Comparison of ENCODE assay signal across 25 cellular contexts in the genomic region with DNA sequence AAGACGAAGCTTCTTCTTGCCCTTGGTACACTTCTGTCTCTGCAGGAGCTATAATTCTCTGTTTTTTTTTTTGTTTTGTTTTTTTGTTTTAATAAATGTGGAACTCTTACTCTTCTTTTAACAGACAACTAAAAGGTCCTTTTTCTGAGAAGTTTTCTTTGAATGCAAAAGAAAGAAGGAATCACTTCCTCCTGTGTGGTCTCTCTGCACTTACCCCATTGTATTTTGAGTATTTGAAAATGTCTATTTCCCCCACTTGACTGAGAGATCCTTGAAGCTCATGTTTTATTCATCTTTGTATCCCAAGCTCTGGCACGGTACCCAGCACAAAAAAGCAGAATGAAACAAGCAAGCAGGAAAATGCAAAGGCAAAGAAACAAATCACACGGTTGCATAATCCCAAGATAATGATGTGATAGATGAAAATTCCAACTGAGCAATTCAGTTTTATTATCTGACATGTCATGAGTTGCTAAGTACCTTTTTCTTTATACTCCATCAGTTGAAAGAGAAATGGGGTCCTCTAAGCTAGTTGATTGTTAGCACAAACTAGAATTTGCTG.
DNase-seq lines count a peak whose midpoint lies in the region; TF ChIP-seq lines count a peak whose summit lies in the region.
"Had no signal": no experiment of that assay in that cellular context is flagged by ENCODE, and none has a peak within 500 bp of the region (broad histone marks: within the 10 kb centered on the region; RNA-seq: fewer than 3 reads in every experiment).

No MANE protein-coding gene starts in this region.

- H3K27ac ChIP-seq in fibroblast of lung (ENCODE audit: insufficient read depth, low read length), result no peak overlapping the region
- no peak overlapping the region for H3K27ac ChIP-seq in effector memory CD4-positive, alpha-beta T cell (ENCODE audit: insufficient read depth, low read length, poor library complexity, severe bottlenecking)
- H3K27ac ChIP-seq: cardiac muscle cell, heart left ventricle, HL-60 had no signal

- no peak overlapping the region for H3K9ac ChIP-seq in fibroblast of lung (ENCODE audit: insufficient read depth, low read length)

- DNase-seq in CD1c-positive myeloid dendritic cell (ENCODE audit: extremely low spot score) (peak; percentile 22), NCI-H345 (lab: John Stamatoyannopoulos, UW) (peak; percentile 35), fibroblast of lung (ENCODE audit: low read depth in 2 of 2) (peak; percentile 8 to 19), KG1 (lab: John Stamatoyannopoulos, UW) (no peak), NCI-H748 (lab: John Stamatoyannopoulos, UW; ENCODE audit: unreplicated experiment) (no peak)
- DNase-seq in effector memory CD4-positive, alpha-beta T cell, result no peak
- no peak for DNase-seq in activated effector memory CD4-positive, alpha-beta T cell treated with anti-CD3 and anti-CD28 coated beads, Interleukin-2, amount 50 U/mL, for 16 hours
- DNase-seq: activated CD4-positive, alpha-beta T cell treated with anti-CD3 and anti-CD28 coated beads for 36 hours; activated naive CD4-positive, alpha-beta T cell; activated T-cell treated with anti-CD3 and anti-CD28 coated beads, Interleukin-2, amount 50 U/mL, for 24 hours; Caco-2; cortex of kidney; DMS79 treated with DMSO at 0.1 percent for 48 hours; HCEC 1CT; heart left ventricle; left colon; NCI-H187; NCI-H446; occipital lobe; stimulated activated CD4-positive, alpha-beta T cell treated with anti-CD3 and anti-CD28 coated beads, Interleukin-2, amount 100 ng/mL, for 24 hours; T-helper 17 cell had no signal

- H2AFZ ChIP-seq in fibroblast of lung (ENCODE audit: low read length), result no peak overlapping the region
- H2AFZ ChIP-seq in neuron (ENCODE audit: low read depth, low read length), result peak overlapping the region; percentile 62

- no peak overlapping the region for H3K4me2 ChIP-seq in fibroblast of lung (ENCODE audit: extremely low read depth, insufficient read depth, low read length)
- H3K4me2 ChIP-seq: smooth muscle cell had no signal

- H3K36me3 ChIP-seq in fibroblast of lung (ENCODE audit: control insufficient read depth, insufficient read depth, low read length) (no peaks in the 10 kb centered on the region), neuron (ENCODE audit: insufficient read depth, low read length) (no peaks in the 10 kb centered on the region)
- H3K36me3 ChIP-seq in effector memory CD4-positive, alpha-beta T cell (ENCODE audit: control insufficient read depth, insufficient read depth, low read length), result no peaks in the 10 kb centered on the region
- H3K36me3 ChIP-seq: cardiac muscle cell, heart left ventricle had no signal

- H3K9me3 ChIP-seq in fibroblast of lung (ENCODE audit: control insufficient read depth, insufficient read depth, low read depth, low read length) (no peaks in the 10 kb centered on the region), neuron (ENCODE audit: low read length) (no peaks in the 10 kb centered on the region)
- H3K9me3 ChIP-seq in effector memory CD4-positive, alpha-beta T cell (ENCODE audit: control insufficient read depth, low read length), result no peaks in the 10 kb centered on the region
- H3K9me3 ChIP-seq: Caco-2, heart left ventricle had no signal

- H4K20me1 ChIP-seq in fibroblast of lung (ENCODE audit: control insufficient read depth, extremely low read depth, insufficient read depth, low read length), result no peaks in the 10 kb centered on the region

- H3K27me3 ChIP-seq in fibroblast of lung (ENCODE audit: control insufficient read depth, insufficient read depth, low read length), result no peaks in the 10 kb centered on the region
- H3K27me3 ChIP-seq in neuron (ENCODE audit: insufficient read depth, low read length), result no peaks in the 10 kb centered on the region
- no peaks in the 10 kb centered on the region for H3K27me3 ChIP-seq in effector memory CD4-positive, alpha-beta T cell (replicated peaks; ENCODE audit: control insufficient read depth, insufficient read depth, low read length, poor library complexity, severe bottlenecking)
- H3K27me3 ChIP-seq: cardiac muscle cell, heart left ventricle had no signal

- TF ChIP-seq CTCF in fibroblast of lung (conservative IDR thresholded peaks at IDR 0.05 in 1 of 2, IDR thresholded peaks at IDR 0.05 in 1 of 2; ENCODE audit: low read depth in 1 of 2, low read length in 2 of 2), result no peak

- H3K4me3 ChIP-seq in fibroblast of lung (replicated peaks in 1 of 4; ENCODE audit: control extremely low read depth in 1 of 4, insufficient read depth in 1 of 4, low read depth in 3 of 4, low read length in 4 of 4), result no peak overlapping the region
- no peak overlapping the region for H3K4me3 ChIP-seq in neuron (ENCODE audit: low read length)
- H3K4me3 ChIP-seq in effector memory CD4-positive, alpha-beta T cell (ENCODE audit: insufficient read depth, low read depth, low read length, poor library complexity, severe bottlenecking), result no peak overlapping the region
- H3K4me3 ChIP-seq: cardiac muscle cell, heart left ventricle, smooth muscle cell had no signal

- H3K4me1 ChIP-seq in fibroblast of lung (ENCODE audit: control insufficient read depth, extremely low read depth, insufficient read depth, low read length), result no peaks in the 10 kb centered on the region
- H3K4me1 ChIP-seq in neuron (ENCODE audit: insufficient read depth, low read length), result peaks cover 20% of the 10 kb centered on the region
- H3K4me1 ChIP-seq in effector memory CD4-positive, alpha-beta T cell (ENCODE audit: control insufficient read depth, insufficient read depth, low read length, poor library complexity, severe bottlenecking), result no peaks in the 10 kb centered on the region
- H3K4me1 ChIP-seq: Caco-2, heart left ventricle had no signal

- no peaks in the 10 kb centered on the region for H3K79me2 ChIP-seq in fibroblast of lung (ENCODE audit: control insufficient read depth, insufficient read depth, low read length)

Comparison
In these comparisons a context has a peak if more than half of its experiments do, and no peak if none do; other contexts are left out.
1. DNase-seq: peak in CD1c-positive myeloid dendritic cell (single experiment), NCI-H345 (single experiment) and fibroblast of lung (2 of 2); none in KG1 (single experiment), NCI-H748 (single experiment), effector memory CD4-positive, alpha-beta T cell (0 of 3) and activated effector memory CD4-positive, alpha-beta T cell treated with anti-CD3 and anti-CD28 coated beads, Interleukin-2, amount 50 U/mL, for 16 hours (single experiment).